Comparison of ENCODE assay signal across 8 cellular contexts in genomic region chr12:112992541-112993398, GRCh38. TPM values are rescaled to one million over a fixed set of nuclear protein-coding genes. Genes with fewer than 3 reads are reported as not detected.
DNase-seq lines count a peak whose midpoint lies in the region; ATAC-seq and FAIRE-seq lines count a peak whose summit lies in the region.

No MANE protein-coding gene starts in this region.

- H3K36me3 Mint-ChIP-seq in activated CD4-positive, alpha-beta T cell treated with anti-CD3 and anti-CD28 coated beads, Interleukin-2, amount 10 ng/mL, durations not matched to agents 24 days and 14 days (ENCODE audit: low read depth): peaks cover 94% of the 10 kb centered on the region
- H3K36me3 Mint-ChIP-seq in stimulated activated naive B cell treated with anti-CD40 and anti-IgM and Interleukin-4, amounts not matched to agents 10 μg/mL and 1 μg/mL and 100 μg/mL, for 72 hours: peaks cover 45 to 75% of the 10 kb centered on the region in 2 donors

- peak; percentile 67 for DNase-seq in AG08396 (ENCODE audit: low spot score)
- DNase-seq in GM19239 (ENCODE audit: insufficient read length, low spot score): no peak
- DNase-seq in NCI-H524 (lab: John Stamatoyannopoulos, UW): peak; percentile 31 to 71
- DNase-seq in activated CD4-positive, alpha-beta T cell treated with anti-CD3 and anti-CD28 coated beads, Interleukin-2, amount 10 ng/mL, durations not matched to agents 24 days and 14 days: peak; percentile 88
- peak; percentile 74 for DNase-seq in ecto neural progenitor cell (ENCODE audit: low spot score)
- peak; percentile 76 to 83 for DNase-seq in lung microvascular endothelial cell (ENCODE audit: low read depth in 2 of 2)
- peak; percentile 41 for DNase-seq in stimulated activated naive B cell treated with anti-CD40 and anti-IgM and Interleukin-4, amounts not matched to agents 10 μg/mL and 1 μg/mL and 100 μg/mL, for 72 hours
- DNase-seq in GOT3 (lab: John Stamatoyannopoulos, UW): no peak

- no peaks in the 10 kb centered on the region for H3K27me3 Mint-ChIP-seq in activated CD4-positive, alpha-beta T cell treated with anti-CD3 and anti-CD28 coated beads, Interleukin-2, amount 10 ng/mL, durations not matched to agents 24 days and 14 days
- H3K27me3 Mint-ChIP-seq in stimulated activated naive B cell treated with anti-CD40 and anti-IgM and Interleukin-4, amounts not matched to agents 10 μg/mL and 1 μg/mL and 100 μg/mL, for 72 hours: no peaks in the 10 kb centered on the region

- intact Hi-C loops in activated CD4-positive, alpha-beta T cell treated with anti-CD3 and anti-CD28 coated beads, Interleukin-2, amount 10 ng/mL, durations not matched to agents 24 days and 14 days (cut with micrococcal nuclease): loop anchor here (5.0 kb wide), 1 partner anchor 40 kb away; no protein-coding TSS in a partner anchor

- peak overlapping the region; percentile 51 for H3K27ac Mint-ChIP-seq in activated CD4-positive, alpha-beta T cell treated with anti-CD3 and anti-CD28 coated beads, Interleukin-2, amount 10 ng/mL, durations not matched to agents 24 days and 14 days
- H3K27ac Mint-ChIP-seq in stimulated activated naive B cell treated with anti-CD40 and anti-IgM and Interleukin-4, amounts not matched to agents 10 μg/mL and 1 μg/mL and 100 μg/mL, for 72 hours: no peak overlapping the region

- peak; percentile 65 to 68 for ATAC-seq in stimulated activated naive B cell treated with anti-CD40 and anti-IgM and Interleukin-4, amounts not matched to agents 10 μg/mL and 1 μg/mL and 100 μg/mL, for 72 hours (replicated peaks)

- no peak overlapping the region for H3K4me3 Mint-ChIP-seq in activated CD4-positive, alpha-beta T cell treated with anti-CD3 and anti-CD28 coated beads, Interleukin-2, amount 10 ng/mL, durations not matched to agents 24 days and 14 days
- H3K4me3 Mint-ChIP-seq in stimulated activated naive B cell treated with anti-CD40 and anti-IgM and Interleukin-4, amounts not matched to agents 10 μg/mL and 1 μg/mL and 100 μg/mL, for 72 hours: no peak overlapping the region

- FAIRE-seq in GM19239 (lab: Jason Lieb, UNC): peak; percentile 79

- H3K9me3 Mint-ChIP-seq in activated CD4-positive, alpha-beta T cell treated with anti-CD3 and anti-CD28 coated beads, Interleukin-2, amount 10 ng/mL, durations not matched to agents 24 days and 14 days: peaks cover 15% of the 10 kb centered on the region
- peaks cover 0 to 7% of the 10 kb centered on the region in 2 donors for H3K9me3 Mint-ChIP-seq in stimulated activated naive B cell treated with anti-CD40 and anti-IgM and Interleukin-4, amounts not matched to agents 10 μg/mL and 1 μg/mL and 100 μg/mL, for 72 hours

- peaks cover 41% of the 10 kb centered on the region for H3K4me1 Mint-ChIP-seq in activated CD4-positive, alpha-beta T cell treated with anti-CD3 and anti-CD28 coated beads, Interleukin-2, amount 10 ng/mL, durations not matched to agents 24 days and 14 days
- peaks cover 19 to 24% of the 10 kb centered on the region in 2 donors for H3K4me1 Mint-ChIP-seq in stimulated activated naive B cell treated with anti-CD40 and anti-IgM and Interleukin-4, amounts not matched to agents 10 μg/mL and 1 μg/mL and 100 μg/mL, for 72 hours

RNA-seq across cellular contexts. Expression of gene OAS2, which starts 14.5 kb away (rescaled TPM):
- 111 and 118 TPM in 2 replicates for total RNA-seq in activated CD4-positive, alpha-beta T cell treated with anti-CD3 and anti-CD28 coated beads, Interleukin-2, amount 10 ng/mL, durations not matched to agents 24 days and 14 days
- 0.60 and 3.3 TPM in 2 replicates for total RNA-seq in lung microvascular endothelial cell

RNA-seq across cellular contexts. Expression of gene OAS3, which starts 54.5 kb away (rescaled TPM):
- total RNA-seq in activated CD4-positive, alpha-beta T cell treated with anti-CD3 and anti-CD28 coated beads, Interleukin-2, amount 10 ng/mL, durations not matched to agents 24 days and 14 days: 47.5 and 48.9 TPM in 2 replicates
- 1.8 and 5.4 TPM in 2 replicates for total RNA-seq in lung microvascular endothelial cell

Comparison
In these comparisons a context has a peak if more than half of its experiments do, and no peak if none do; other contexts are left out.
1. DNase-seq: peak in AG08396 (single experiment), NCI-H524 (2 of 2), activated CD4-positive, alpha-beta T cell treated with anti-CD3 and anti-CD28 coated beads, Interleukin-2, amount 10 ng/mL, durations not matched to agents 24 days and 14 days (single experiment), ecto neural progenitor cell (single experiment), lung microvascular endothelial cell (2 of 2) and stimulated activated naive B cell treated with anti-CD40 and anti-IgM and Interleukin-4, amounts not matched to agents 10 μg/mL and 1 μg/mL and 100 μg/mL, for 72 hours (single experiment); none in GM19239 (single experiment) and GOT3 (single experiment).
2. RNA of gene OAS2, which starts 14.5 kb away (total RNA-seq): 111 to 118 TPM in activated CD4-positive, alpha-beta T cell treated with anti-CD3 and anti-CD28 coated beads, Interleukin-2, amount 10 ng/mL, durations not matched to agents 24 days and 14 days; 0.60 to 3.3 TPM in lung microvascular endothelial cell; every median in the first group is over 10 times any median in the second.